In the genomic region with DNA sequence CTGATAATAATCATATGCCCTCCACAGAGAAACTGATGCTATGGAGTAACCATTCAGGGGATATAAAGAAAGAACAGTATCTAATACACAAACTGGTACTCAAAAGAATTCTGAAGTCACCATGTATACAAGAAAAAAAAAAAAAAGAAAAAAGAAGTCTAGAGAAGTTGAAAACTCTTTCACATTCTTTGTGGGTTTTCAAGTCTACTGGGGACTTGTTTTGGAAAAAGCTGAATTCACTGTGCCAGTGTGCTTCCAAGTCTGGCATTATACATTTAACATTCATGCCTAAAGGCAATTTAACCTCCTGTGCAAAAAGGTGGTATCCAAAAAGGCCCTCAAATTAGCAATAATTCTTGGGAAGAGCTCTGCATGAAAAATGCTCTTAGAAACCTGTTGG, we compare ENCODE assay signal across 10 cellular contexts.
DNase-seq lines count a peak whose midpoint lies in the region; TF ChIP-seq lines count a peak whose summit lies in the region.
"Had no signal": no experiment of that assay in that cellular context is flagged by ENCODE, and none has a peak within 500 bp of the region (broad histone marks: within the 10 kb centered on the region; RNA-seq: fewer than 3 reads in every experiment).

No MANE protein-coding gene starts in this region.

- H3K9ac ChIP-seq in mesenchymal stem cell (ENCODE audit: low read length), result peak overlapping the region; percentile 85
- H3K9ac ChIP-seq in neural progenitor cell, result no peak overlapping the region

- intact Hi-C loops in uterus (cut with DNase I; ENCODE audit: low total_unique reads) (no loop called here), adrenal gland (cut with DNase I) (no loop called here)

- no peak overlapping the region for H2BK15ac ChIP-seq in mesenchymal stem cell (ENCODE audit: low read depth, poor library complexity, severe bottlenecking)

- H3K4me3 ChIP-seq in mesenchymal stem cell (ENCODE audit: insufficient read depth in 1 of 2, low read depth in 1 of 2, low read length in 2 of 2) (no peak overlapping the region), uterus (no peak overlapping the region), adrenal gland (no peak overlapping the region), neural progenitor cell (no peak overlapping the region)
- H3K4me3 ChIP-seq: lower lobe of right lung had no signal

- DNase-seq in activated naive CD4-positive, alpha-beta T cell treated with anti-CD3 and anti-CD28 coated beads, Interleukin-2, amount 50 U/mL, for 16 hours, result no peak
- DNase-seq in astrocyte of the hippocampus (ENCODE audit: low read depth, low spot score), result peak; percentile 57
- DNase-seq in mesenchymal stem cell, result no peak
- no peak for DNase-seq in uterus
- DNase-seq in adrenal gland, result no peak
- DNase-seq in neural progenitor cell (ENCODE audit: low spot score), result no peak
- DNase-seq in GOT3 (lab: John Stamatoyannopoulos, UW), result no peak
- DNase-seq: lower lobe of right lung, NCI-H1417 had no signal

- H3K14ac ChIP-seq in mesenchymal stem cell (ENCODE audit: low read length in 2 of 2), result no peak overlapping the region

- no peaks in the 10 kb centered on the region for H3F3A ChIP-seq in neural progenitor cell (ENCODE audit: low read depth)

- H3K79me1 ChIP-seq in mesenchymal stem cell (replicated peaks; ENCODE audit: low read length, poor library complexity, severe bottlenecking), result peaks cover 32% of the 10 kb centered on the region

- no peaks in the 10 kb centered on the region for H3K9me3 ChIP-seq in mesenchymal stem cell (ENCODE audit: control insufficient read depth, low read length)
- no peaks in the 10 kb centered on the region for H3K9me3 ChIP-seq in uterus
- H3K9me3 ChIP-seq in adrenal gland (replicated peaks in 1 of 3), result no peaks in the 10 kb centered on the region
- H3K9me3 ChIP-seq in neural progenitor cell (ENCODE audit: low read depth), result no peaks in the 10 kb centered on the region
- H3K9me3 ChIP-seq: lower lobe of right lung had no signal

- H2AK5ac ChIP-seq in mesenchymal stem cell (ENCODE audit: low read length, severe bottlenecking), result no peak overlapping the region

- H3K4me1 ChIP-seq in mesenchymal stem cell (ENCODE audit: control insufficient read depth, insufficient read depth, low read depth, low read length), result peaks cover 15% of the 10 kb centered on the region
- H3K4me1 ChIP-seq in uterus, result peaks cover 0 to 16% of the 10 kb centered on the region in 2 donors
- H3K4me1 ChIP-seq in adrenal gland (replicated peaks in 1 of 2), result peaks cover 0 to 41% of the 10 kb centered on the region in 2 donors
- no peaks in the 10 kb centered on the region for H3K4me1 ChIP-seq in neural progenitor cell

- H3K27me3 ChIP-seq in mesenchymal stem cell (ENCODE audit: control insufficient read depth in 1 of 2, insufficient read depth in 1 of 2, low read length in 2 of 2) (no peaks in the 10 kb centered on the region), uterus (no peaks in the 10 kb centered on the region), adrenal gland (no peaks in the 10 kb centered on the region), neural progenitor cell (no peaks in the 10 kb centered on the region)

- H3K27me3 Mint-ChIP-seq in activated naive CD4-positive, alpha-beta T cell treated with anti-CD3 and anti-CD28 coated beads, Interleukin-2, amount 50 U/mL, for 24 hours, result no peaks in the 10 kb centered on the region
- no peaks in the 10 kb centered on the region for H3K27me3 Mint-ChIP-seq in neural progenitor cell (ENCODE audit: insufficient read depth, low read depth)

- H3K23ac ChIP-seq in mesenchymal stem cell (ENCODE audit: low read length in 2 of 2), result no peak overlapping the region

- H3K36me3 ChIP-seq in mesenchymal stem cell (ENCODE audit: control insufficient read depth in 1 of 2, insufficient read depth in 2 of 2, low read depth in 1 of 2, low read length in 2 of 2) (peaks cover 22 to 80% of the 10 kb centered on the region in 2 experiments), uterus (no peaks in the 10 kb centered on the region), adrenal gland (replicated peaks in 1 of 2) (peaks cover 0 to 28% of the 10 kb centered on the region in 2 donors), neural progenitor cell (no peaks in the 10 kb centered on the region)

- TF ChIP-seq POLR2A in uterus (IDR thresholded peaks at IDR 0.05), result no peak
- TF ChIP-seq POLR2A in adrenal gland (IDR thresholded peaks at IDR 0.05), result no peak

- no peak for TF ChIP-seq CTCF in uterus (IDR thresholded peaks at IDR 0.05)
- TF ChIP-seq CTCF in adrenal gland (IDR thresholded peaks at IDR 0.05), result no peak
- TF ChIP-seq CTCF in neural progenitor cell (IDR thresholded peaks at IDR 0.05), result no peak

- no peak overlapping the region for H3K18ac ChIP-seq in mesenchymal stem cell (ENCODE audit: low read depth in 1 of 2, low read length in 2 of 2)

- no peak overlapping the region for H3K4ac ChIP-seq in mesenchymal stem cell (ENCODE audit: low read depth in 1 of 2, low read length in 2 of 2)

- H3K27ac Mint-ChIP-seq in activated naive CD4-positive, alpha-beta T cell treated with anti-CD3 and anti-CD28 coated beads, Interleukin-2, amount 50 U/mL, for 24 hours, result peak overlapping the region; percentile 84
- H3K27ac Mint-ChIP-seq in neural progenitor cell, result no peak overlapping the region

- H3K9me3 Mint-ChIP-seq in activated naive CD4-positive, alpha-beta T cell treated with anti-CD3 and anti-CD28 coated beads, Interleukin-2, amount 50 U/mL, for 24 hours, result no peaks in the 10 kb centered on the region
- no peaks in the 10 kb centered on the region for H3K9me3 Mint-ChIP-seq in neural progenitor cell

- peaks cover 45% of the 10 kb centered on the region for H3K36me3 Mint-ChIP-seq in activated naive CD4-positive, alpha-beta T cell treated with anti-CD3 and anti-CD28 coated beads, Interleukin-2, amount 50 U/mL, for 24 hours
- peaks cover 34% of the 10 kb centered on the region for H3K36me3 Mint-ChIP-seq in neural progenitor cell

- no peaks in the 10 kb centered on the region for H3K79me2 ChIP-seq in neural progenitor cell (ENCODE audit: low read depth)

- H4K8ac ChIP-seq in mesenchymal stem cell (ENCODE audit: low read length), result no peak overlapping the region

- H4K20me1 ChIP-seq in neural progenitor cell (ENCODE audit: low read depth), result no peaks in the 10 kb centered on the region

- no peak overlapping the region for H4K91ac ChIP-seq in mesenchymal stem cell (ENCODE audit: low read length)

- no peak overlapping the region for H2BK5ac ChIP-seq in mesenchymal stem cell (ENCODE audit: low read depth, low read length, poor library complexity, severe bottlenecking)

- no peak overlapping the region for H2BK120ac ChIP-seq in mesenchymal stem cell (ENCODE audit: low read depth, low read length)

- H3K27ac ChIP-seq in mesenchymal stem cell (ENCODE audit: low read length, poor library complexity, severe bottlenecking) (peak overlapping the region; percentile 40), uterus (peak overlapping the region; percentile 60), adrenal gland (peak overlapping the region in 2 of 5 donors; percentile 61 to 77), neural progenitor cell (no peak overlapping the region)

- H3K4me2 ChIP-seq in mesenchymal stem cell (ENCODE audit: low read length, poor library complexity, severe bottlenecking) (no peak overlapping the region), neural progenitor cell (no peak overlapping the region)

- H3K4me3 Mint-ChIP-seq in activated naive CD4-positive, alpha-beta T cell treated with anti-CD3 and anti-CD28 coated beads, Interleukin-2, amount 50 U/mL, for 24 hours, result peak overlapping the region; percentile 54
- no peak overlapping the region for H3K4me3 Mint-ChIP-seq in neural progenitor cell

- H2AFZ ChIP-seq in mesenchymal stem cell (ENCODE audit: low read depth, low read length) (no peak overlapping the region), neural progenitor cell (replicated peaks) (no peak overlapping the region)

- peaks cover 88% of the 10 kb centered on the region for H3K4me1 Mint-ChIP-seq in activated naive CD4-positive, alpha-beta T cell treated with anti-CD3 and anti-CD28 coated beads, Interleukin-2, amount 50 U/mL, for 24 hours
- no peaks in the 10 kb centered on the region for H3K4me1 Mint-ChIP-seq in neural progenitor cell

- no peak overlapping the region for H2BK12ac ChIP-seq in mesenchymal stem cell (ENCODE audit: low read length in 2 of 2)
